Comparison of ENCODE assay signal across 18 cellular contexts in genomic region chr1:50989694-50990093, GRCh38.
"Had no signal": no experiment of that assay in that cellular context is flagged by ENCODE, and none has a peak within 500 bp of the region (broad histone marks: within the 10 kb centered on the region; RNA-seq: fewer than 3 reads in every experiment).

No MANE protein-coding gene starts in this region.

- DNase-seq: activated CD4-positive, alpha-beta memory T cell treated with anti-CD3 and anti-CD28 coated beads for 36 hours; activated CD4-positive, alpha-beta T cell treated with anti-CD3 and anti-CD28 coated beads for 36 hours; activated CD8-positive, alpha-beta memory T cell treated with anti-CD3 and anti-CD28 coated beads, Interleukin-2, amount 10 ng/mL, durations not matched to agents 7 days and 5 days; activated naive CD4-positive, alpha-beta T cell treated with anti-CD3 and anti-CD28 coated beads, Interleukin-2, amount 50 U/mL, for 16 hours; activated T-cell treated with anti-CD3 and anti-CD28 coated beads, Interleukin-2, amount 50 U/mL, for 24 hours; adrenal gland; islet precursor cell; naive thymus-derived CD4-positive, alpha-beta T cell; posterior cingulate gyrus; retina; uterus; WERI-Rb-1 had no signal

- H3K9me3 ChIP-seq: tibial nerve, uterus had no signal

- H3K36me3 Mint-ChIP-seq: activated CD4-positive, alpha-beta memory T cell treated with anti-CD3 and anti-CD28 coated beads for 36 hours; activated CD8-positive, alpha-beta memory T cell treated with anti-CD3 and anti-CD28 coated beads, Interleukin-2, amount 10 ng/mL, durations not matched to agents 7 days and 5 days; naive thymus-derived CD4-positive, alpha-beta T cell; stimulated activated memory B cell treated with anti-CD40 and anti-IgM and Interleukin-4, amounts not matched to agents 10 μg/mL and 1 μg/mL and 100 μg/mL, for 72 hours had no signal

- H3K36me3 ChIP-seq: adrenal gland, cardiac muscle cell, tibial nerve, uterus, WERI-Rb-1 had no signal

- H3K4me1 Mint-ChIP-seq: activated CD4-positive, alpha-beta T cell treated with anti-CD3 and anti-CD28 coated beads for 36 hours; activated CD8-positive, alpha-beta memory T cell treated with anti-CD3 and anti-CD28 coated beads, Interleukin-2, amount 10 ng/mL, durations not matched to agents 7 days and 5 days; stimulated activated memory B cell treated with anti-CD40 and anti-IgM and Interleukin-4, amounts not matched to agents 10 μg/mL and 1 μg/mL and 100 μg/mL, for 72 hours had no signal

- ATAC-seq: activated CD4-positive, alpha-beta T cell treated with anti-CD3 and anti-CD28 coated beads for 36 hours; activated CD8-positive, alpha-beta memory T cell treated with anti-CD3 and anti-CD28 coated beads, Interleukin-2, amount 10 ng/mL, durations not matched to agents 7 days and 5 days; left lobe of liver; naive thymus-derived CD4-positive, alpha-beta T cell; stimulated activated memory B cell treated with anti-CD40 and anti-IgM and Interleukin-4, amounts not matched to agents 10 μg/mL and 1 μg/mL and 100 μg/mL, for 72 hours had no signal

- H3K27me3 Mint-ChIP-seq: activated CD4-positive, alpha-beta memory T cell treated with anti-CD3 and anti-CD28 coated beads for 36 hours; activated T-cell treated with anti-CD3 and anti-CD28 coated beads, Interleukin-2, amount 50 U/mL, for 24 hours had no signal

- H3K27me3 ChIP-seq: adrenal gland, tibial nerve, uterus had no signal

- H3K4me3 ChIP-seq: adrenal gland, cardiac muscle cell, hepatocyte, tibial nerve, uterus had no signal

- H3K9me3 Mint-ChIP-seq: activated CD4-positive, alpha-beta memory T cell treated with anti-CD3 and anti-CD28 coated beads for 36 hours; activated T-cell treated with anti-CD3 and anti-CD28 coated beads, Interleukin-2, amount 50 U/mL, for 24 hours; naive thymus-derived CD4-positive, alpha-beta T cell; stimulated activated memory B cell treated with anti-CD40 and anti-IgM and Interleukin-4, amounts not matched to agents 10 μg/mL and 1 μg/mL and 100 μg/mL, for 72 hours had no signal

- H3K4me2 ChIP-seq: hepatocyte had no signal

- H3K4me1 ChIP-seq: adrenal gland, tibial nerve, uterus had no signal

- H3K4me3 Mint-ChIP-seq: activated CD4-positive, alpha-beta memory T cell treated with anti-CD3 and anti-CD28 coated beads for 36 hours; activated CD4-positive, alpha-beta T cell treated with anti-CD3 and anti-CD28 coated beads for 36 hours; activated CD8-positive, alpha-beta memory T cell treated with anti-CD3 and anti-CD28 coated beads, Interleukin-2, amount 10 ng/mL, durations not matched to agents 7 days and 5 days; activated T-cell treated with anti-CD3 and anti-CD28 coated beads, Interleukin-2, amount 50 U/mL, for 24 hours; naive thymus-derived CD4-positive, alpha-beta T cell; stimulated activated memory B cell treated with anti-CD40 and anti-IgM and Interleukin-4, amounts not matched to agents 10 μg/mL and 1 μg/mL and 100 μg/mL, for 72 hours had no signal

- H3K27ac ChIP-seq: adrenal gland, cardiac muscle cell, epithelial cell of prostate, hepatocyte, tibial nerve, uterus, WERI-Rb-1 had no signal

- H2AFZ ChIP-seq: hepatocyte had no signal

- H3K79me2 ChIP-seq: hepatocyte had no signal

- H3K27ac Mint-ChIP-seq: activated CD4-positive, alpha-beta memory T cell treated with anti-CD3 and anti-CD28 coated beads for 36 hours; activated CD4-positive, alpha-beta T cell treated with anti-CD3 and anti-CD28 coated beads for 36 hours; activated CD8-positive, alpha-beta memory T cell treated with anti-CD3 and anti-CD28 coated beads, Interleukin-2, amount 10 ng/mL, durations not matched to agents 7 days and 5 days; activated T-cell treated with anti-CD3 and anti-CD28 coated beads, Interleukin-2, amount 50 U/mL, for 24 hours; naive thymus-derived CD4-positive, alpha-beta T cell; stimulated activated memory B cell treated with anti-CD40 and anti-IgM and Interleukin-4, amounts not matched to agents 10 μg/mL and 1 μg/mL and 100 μg/mL, for 72 hours had no signal
